8 cellular contexts compared by ENCODE assay signal in the genomic region with DNA sequence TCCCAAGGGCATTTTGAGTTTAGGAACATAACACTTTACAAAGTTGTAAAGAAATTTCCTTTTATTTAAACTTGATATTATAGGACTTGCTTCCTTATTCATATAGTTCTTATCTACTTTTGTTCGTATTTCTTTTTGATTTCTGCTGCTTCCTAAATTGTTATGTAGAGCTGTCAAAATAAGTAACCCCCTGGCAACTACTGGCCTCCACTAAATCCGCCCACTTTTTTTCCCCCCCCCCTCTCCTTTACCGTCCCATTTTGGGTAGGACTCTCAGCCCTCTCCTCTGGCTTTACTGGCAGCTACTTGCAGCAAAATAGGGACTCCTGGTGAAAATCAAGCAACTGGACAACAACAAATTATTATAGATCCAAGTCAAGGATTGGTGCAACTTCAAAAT. TPM values are rescaled to one million over a fixed set of nuclear protein-coding genes. Genes with fewer than 3 reads are reported as not detected.
DNase-seq lines count a peak whose midpoint lies in the region; ATAC-seq and TF ChIP-seq lines count a peak whose summit lies in the region.

No MANE protein-coding gene starts in this region.

- H3K79me2 ChIP-seq in OCI-LY7 (ENCODE audit: insufficient read depth, low read depth, low read length): peaks cover 35% of the 10 kb centered on the region

- WGBS in psoas muscle, 3 donors: 39 to 61% (median 41%) methylated on average over 3 of the region's 3 CpGs

- peak overlapping the region; percentile 99 for H3K4me3 Mint-ChIP-seq in endothelial cell (ENCODE audit: unreplicated experiment)

- no peak for ATAC-seq in psoas muscle
- ATAC-seq in left lung: no peak

- no peaks in the 10 kb centered on the region for H3K9me2 ChIP-seq in OCI-LY7 (ENCODE audit: insufficient read depth, low read length)

- H3K4me1 ChIP-seq in OCI-LY7 (ENCODE audit: insufficient read depth, low read length, poor library complexity, severe bottlenecking) (peaks cover 48% of the 10 kb centered on the region), psoas muscle (peaks cover 43% of the 10 kb centered on the region), left lung (peaks cover 7 to 47% of the 10 kb centered on the region in 2 donors)

- POLR2A ChIA-PET in OCI-LY7 (lab: Charles Lee): interaction anchor here (0.7 kb wide), 1 partner anchor 31 kb away, joined by 4 read pairs; no protein-coding TSS in a partner anchor

- H4K20me1 ChIP-seq in OCI-LY7 (ENCODE audit: insufficient read depth, low read length): peaks cover 14% of the 10 kb centered on the region; the same call in 1 of the 2 replicates

- H3K27ac Mint-ChIP-seq in endothelial cell (ENCODE audit: unreplicated experiment): no peak overlapping the region

- no TSS peak for BruUV-seq in OCI-LY7 (replicated peaks; lab: Mats Ljungman, UMichigan)

- peaks cover 21% of the 10 kb centered on the region; the same call in 1 of the 2 replicates for H3K36me3 ChIP-seq in OCI-LY7 (ENCODE audit: insufficient read depth, low read length)
- H3K36me3 ChIP-seq in psoas muscle (ENCODE audit: insufficient read depth in 1 of 2, low read depth in 1 of 2): peaks cover 0 to 5% of the 10 kb centered on the region in 2 donors
- H3K36me3 ChIP-seq in left lung: no peaks in the 10 kb centered on the region

- H3K9me3 ChIP-seq in OCI-LY7 (ENCODE audit: low read length) (no peaks in the 10 kb centered on the region), psoas muscle (no peaks in the 10 kb centered on the region), left lung (no peaks in the 10 kb centered on the region)

- H3K4me3 ChIP-seq in GM12864 (ENCODE audit: low read depth, low read length): peak overlapping the region; percentile 81; the same call in 1 of the 2 replicates
- peak overlapping the region; percentile 88 for H3K4me3 ChIP-seq in OCI-LY7 (ENCODE audit: low read depth, low read length, poor library complexity, severe bottlenecking)
- peak overlapping the region; percentile 86 for H3K4me3 ChIP-seq in psoas muscle
- H3K4me3 ChIP-seq in left lung: peak overlapping the region in 1 of 2 donors; percentile 82

- no peak for TF ChIP-seq CTCF in GM12864 (IDR thresholded peaks at IDR 0.05; ENCODE audit: low read depth, low read length, missing control alignments)
- no peak for TF ChIP-seq CTCF in OCI-LY7 (conservative IDR thresholded peaks at IDR 0.05; ENCODE audit: low read length)
- no peak for TF ChIP-seq CTCF in endothelial cell (IDR thresholded peaks at IDR 0.05; ENCODE audit: unreplicated experiment)
- no peak for TF ChIP-seq CTCF in psoas muscle (IDR thresholded peaks at IDR 0.05)
- no peak for TF ChIP-seq CTCF in left lung (IDR thresholded peaks at IDR 0.05)

- intact Hi-C loops in OCI-LY7 (cut with micrococcal nuclease; ENCODE audit: unreplicated experiment) (loop anchor here (5.0 to 10.0 kb wide), 2 partner anchors 1673 to 1756 kb away; a partner anchor contains a TSS), psoas muscle (cut with DNase I) (loop anchor here (5.0 to 10.0 kb wide), 3 partner anchors 76 to 656 kb away; no protein-coding TSS in a partner anchor), left lung (cut with DNase I) (no loop called here)

- H3K4me1 Mint-ChIP-seq in endothelial cell (ENCODE audit: unreplicated experiment): peaks cover 35% of the 10 kb centered on the region

- H3K27me3 Mint-ChIP-seq in endothelial cell (ENCODE audit: unreplicated experiment): peaks cover 7% of the 10 kb centered on the region

- H3K9me3 Mint-ChIP-seq in endothelial cell (ENCODE audit: unreplicated experiment): no peaks in the 10 kb centered on the region

- peak overlapping the region; percentile 89 for H3K4me2 ChIP-seq in OCI-LY7 (ENCODE audit: low read length)

- peaks cover 9% of the 10 kb centered on the region for H3K36me3 Mint-ChIP-seq in endothelial cell (ENCODE audit: low read depth, unreplicated experiment)

- no peak overlapping the region; the same call in 1 of the 2 replicates for H2AFZ ChIP-seq in OCI-LY7 (ENCODE audit: low read length)

- no peaks in the 10 kb centered on the region for H3K27me3 ChIP-seq in psoas muscle (ENCODE audit: insufficient read depth in 3 of 3, low read length in 2 of 3)
- no peaks in the 10 kb centered on the region for H3K27me3 ChIP-seq in left lung

- DNase-seq in GM12864 (ENCODE audit: low read depth): no peak
- no peak for DNase-seq in OCI-LY7 (ENCODE audit: low spot score)
- DNase-seq in endothelial cell (ENCODE audit: low spot score): no peak
- no peak for DNase-seq in psoas muscle
- DNase-seq in NK-92 (lab: John Stamatoyannopoulos, UW; ENCODE audit: unreplicated experiment): no peak
- DNase-seq in left lung: no peak
- DNase-seq in NCI-H1048 (lab: John Stamatoyannopoulos, UW): no peak
- no peak for DNase-seq in SHP77 treated with DMSO at 0.1 percent for 48 hours (lab: John Stamatoyannopoulos, UW)

- H3K27ac ChIP-seq in OCI-LY7 (ENCODE audit: low read depth, low read length, poor library complexity, severe bottlenecking): no peak overlapping the region
- peak overlapping the region; percentile 97 for H3K27ac ChIP-seq in psoas muscle
- no peak overlapping the region for H3K27ac ChIP-seq in left lung

- CTCF ChIA-PET in OCI-LY7 (lab: Charles Lee; ENCODE audit: unreplicated experiment): no interaction called here

RNA-seq across cellular contexts. Expression of a gene that starts 1.1 kb away (rescaled TPM):
- 15.8 and 22.5 TPM in 2 replicates for total RNA-seq in OCI-LY7 (2014; rRNA removed; shearing (Covaris generic))
- 17.0 and 18.9 TPM in 2 replicates for total RNA-seq in OCI-LY7 (2022)
- 9.3 TPM for total RNA-seq in endothelial cell (ENCODE audit: unreplicated experiment)
- total RNA-seq in psoas muscle: 1 to 10 TPM; 5.4 to 7.4 (median 6.5) TPM
- 1 to 10 TPM; 1.5 to 5.8 (median 3.0) TPM for polyA plus RNA-seq in psoas muscle
- 1 to 10 TPM; 4.3 to 5.6 TPM for total RNA-seq in left lung

Comparison
In these comparisons a context has a peak if more than half of its experiments do, and no peak if none do; other contexts are left out.
1. intact Hi-C loops: an anchor here in OCI-LY7 (5.0 to 10.0 kb wide) and psoas muscle (5.0 to 10.0 kb wide); none called in left lung.